In the genomic region with DNA sequence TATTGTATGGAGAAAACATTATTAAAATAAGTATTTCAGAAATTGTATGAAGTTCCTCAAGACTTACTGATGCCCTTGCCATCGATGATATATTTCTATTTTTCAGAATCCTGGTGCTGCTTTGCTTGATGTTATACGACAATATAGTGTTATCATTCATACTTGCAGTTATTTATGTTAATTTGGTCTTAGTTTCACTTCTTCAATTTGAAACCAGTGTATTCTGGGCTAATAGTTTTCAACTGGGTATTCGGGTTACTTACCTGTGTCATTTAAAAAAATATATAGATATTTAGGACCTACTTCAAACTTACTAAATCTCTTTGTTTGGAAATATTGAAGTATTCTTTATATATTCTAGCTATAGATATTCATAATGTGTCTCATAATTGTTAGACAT, we compare ENCODE assay signal across 34 cellular contexts.
"Had no signal": no experiment of that assay in that cellular context is flagged by ENCODE, and none has a peak within 500 bp of the region (broad histone marks: within the 10 kb centered on the region; RNA-seq: fewer than 3 reads in every experiment).

No MANE protein-coding gene starts in this region.

- H3K36me3 Mint-ChIP-seq: activated naive CD4-positive, alpha-beta T cell treated with anti-CD3 and anti-CD28 coated beads, Interleukin-2, amount 50 U/mL, for 24 hours; activated naive CD8-positive, alpha-beta T cell treated with anti-CD3 and anti-CD28 coated beads for 36 hours had no signal

- H3K27ac Mint-ChIP-seq: activated B cell treated with CpG ODN at 0.5 μM for 24 hours; activated CD8-positive, alpha-beta T cell treated with anti-CD3 and anti-CD28 coated beads for 36 hours; activated naive CD4-positive, alpha-beta T cell treated with anti-CD3 and anti-CD28 coated beads for 36 hours; activated naive CD4-positive, alpha-beta T cell treated with anti-CD3 and anti-CD28 coated beads, Interleukin-2, amount 50 U/mL, for 24 hours; activated naive CD8-positive, alpha-beta T cell treated with anti-CD3 and anti-CD28 coated beads for 36 hours; activated naive CD8-positive, alpha-beta T cell treated with anti-CD3 and anti-CD28 coated beads, Interleukin-2, amount 50 U/mL, for 24 hours; activated T-helper 1 cell treated with anti-CD3 and anti-CD28 coated beads, Interleukin-12 subunit alpha, Interleukin-12 subunit beta, Interleukin-2, Interleukin-4 antibody, amounts not matched to agents 30 ng/mL and 10 ng/mL and 1 ng/mL, durations not matched to agents 14 hours and 24 hours and 36 hours; activated T-helper 2 cell treated with anti-CD3 and anti-CD28 coated beads, Interferon-gamma antibody, Interleukin-2, Interleukin-4, amounts not matched to agents 10 μg/mL and 5 μg/mL and 100 μg/mL, durations not matched to agents 14 hours and 24 hours and 36 hours; T-helper 17 cell; T-helper 2 cell treated with Interferon-gamma antibody and Interleukin-4, amounts not matched to agents 5 μg/mL and 100 μg/mL, for 36 hours had no signal

- H3K4me3 ChIP-seq: adrenal gland, body of pancreas, esophagus squamous epithelium, gastroesophageal sphincter, heart right ventricle had no signal

- H3K4me1 ChIP-seq: adrenal gland, esophagus squamous epithelium, gastroesophageal sphincter, heart right ventricle had no signal

- DNase-seq: activated B cell treated with CpG ODN at 0.5 μM for 24 hours; activated CD4-positive, alpha-beta T cell treated with anti-CD3 and anti-CD28 coated beads for 48 hours; activated CD4-positive, alpha-beta T cell treated with anti-CD3 and anti-CD28 coated beads, Interleukin-2, amount 50 U/mL, for 1 hour; activated CD4-positive, alpha-beta T cell treated with anti-CD3 and anti-CD28 coated beads, Interleukin-2, amount 50 U/mL, for 48 hours; activated CD8-positive, alpha-beta memory T cell treated with anti-CD3 and anti-CD28 coated beads for 24 hours; activated CD8-positive, alpha-beta T cell treated with anti-CD3 and anti-CD28 coated beads for 36 hours; activated effector memory CD4-positive, alpha-beta T cell treated with anti-CD3 and anti-CD28 coated beads, Interleukin-2, amount 50 U/mL, for 16 hours; activated naive CD4-positive, alpha-beta T cell treated with anti-CD3 and anti-CD28 coated beads for 36 hours; activated naive CD8-positive, alpha-beta T cell treated with anti-CD3 and anti-CD28 coated beads for 36 hours; activated naive CD8-positive, alpha-beta T cell treated with anti-CD3 and anti-CD28 coated beads, Interleukin-2, amount 50 U/mL, for 24 hours; activated T-cell treated with anti-CD3 and anti-CD28 coated beads, Interleukin-2, amount 50 U/mL, for 48 hours; adrenal gland; amygdala; aorta; body of pancreas; caudate nucleus; cortex of kidney; dermis blood vessel endothelial cell; effector CD4-positive, alpha-beta T cell; esophagus squamous epithelium; foreskin melanocyte; heart right ventricle; T-helper 17 cell; T1000; WERI-Rb-1 had no signal

- FAIRE-seq: endometrium, endothelial cell of umbilical vein had no signal

- H3K27ac ChIP-seq: adrenal gland, body of pancreas, epithelial cell of prostate, esophagus squamous epithelium, gastroesophageal sphincter, heart right ventricle, WERI-Rb-1 had no signal

- H3K4me3 Mint-ChIP-seq: activated B cell treated with CpG ODN at 0.5 μM for 24 hours; activated CD8-positive, alpha-beta T cell treated with anti-CD3 and anti-CD28 coated beads for 36 hours; activated naive CD4-positive, alpha-beta T cell treated with anti-CD3 and anti-CD28 coated beads for 36 hours; activated naive CD4-positive, alpha-beta T cell treated with anti-CD3 and anti-CD28 coated beads, Interleukin-2, amount 50 U/mL, for 24 hours; activated naive CD8-positive, alpha-beta T cell treated with anti-CD3 and anti-CD28 coated beads for 36 hours; activated naive CD8-positive, alpha-beta T cell treated with anti-CD3 and anti-CD28 coated beads, Interleukin-2, amount 50 U/mL, for 24 hours; activated T-helper 1 cell treated with anti-CD3 and anti-CD28 coated beads, Interleukin-12 subunit alpha, Interleukin-12 subunit beta, Interleukin-2, Interleukin-4 antibody, amounts not matched to agents 30 ng/mL and 10 ng/mL and 1 ng/mL, durations not matched to agents 14 hours and 24 hours and 36 hours; T-helper 17 cell; T-helper 2 cell treated with Interferon-gamma antibody and Interleukin-4, amounts not matched to agents 5 μg/mL and 100 μg/mL, for 36 hours had no signal

- H3K9me3 ChIP-seq: adrenal gland, body of pancreas, esophagus squamous epithelium, gastroesophageal sphincter, heart right ventricle had no signal

- H3K4me1 Mint-ChIP-seq: activated B cell treated with CpG ODN at 0.5 μM for 24 hours; activated naive CD4-positive, alpha-beta T cell treated with anti-CD3 and anti-CD28 coated beads, Interleukin-2, amount 50 U/mL, for 24 hours; activated naive CD8-positive, alpha-beta T cell treated with anti-CD3 and anti-CD28 coated beads for 36 hours; activated naive CD8-positive, alpha-beta T cell treated with anti-CD3 and anti-CD28 coated beads, Interleukin-2, amount 50 U/mL, for 24 hours; T-helper 17 cell had no signal

- H3K27me3 ChIP-seq: adrenal gland, body of pancreas, esophagus squamous epithelium, gastroesophageal sphincter, heart right ventricle had no signal

- H3K36me3 ChIP-seq: adrenal gland, esophagus squamous epithelium, gastroesophageal sphincter, heart right ventricle, WERI-Rb-1 had no signal

- H3K9me3 Mint-ChIP-seq: activated T-helper 1 cell treated with anti-CD3 and anti-CD28 coated beads, Interleukin-12 subunit alpha, Interleukin-12 subunit beta, Interleukin-2, Interleukin-4 antibody, amounts not matched to agents 30 ng/mL and 10 ng/mL and 1 ng/mL, durations not matched to agents 14 hours and 24 hours and 36 hours had no signal

- ATAC-seq: activated CD4-positive, CD25-positive, alpha-beta regulatory T cell treated with anti-CD3 and anti-CD28 coated beads, Interleukin-2, amount 50 U/mL, for 24 hours; activated CD8-positive, alpha-beta T cell treated with anti-CD3 and anti-CD28 coated beads for 36 hours; activated naive CD8-positive, alpha-beta T cell treated with anti-CD3 and anti-CD28 coated beads, Interleukin-2, amount 50 U/mL, for 24 hours; body of pancreas; gastroesophageal sphincter; heart right ventricle; T-helper 17 cell had no signal

- H3K27me3 Mint-ChIP-seq: activated B cell treated with CpG ODN at 0.5 μM for 24 hours; activated CD8-positive, alpha-beta T cell treated with anti-CD3 and anti-CD28 coated beads for 36 hours; activated naive CD4-positive, alpha-beta T cell treated with anti-CD3 and anti-CD28 coated beads, Interleukin-2, amount 50 U/mL, for 24 hours; activated naive CD8-positive, alpha-beta T cell treated with anti-CD3 and anti-CD28 coated beads for 36 hours; activated naive CD8-positive, alpha-beta T cell treated with anti-CD3 and anti-CD28 coated beads, Interleukin-2, amount 50 U/mL, for 24 hours; T-helper 17 cell had no signal
